Comparison of ENCODE assay signal across 10 cellular contexts in the genomic region with DNA sequence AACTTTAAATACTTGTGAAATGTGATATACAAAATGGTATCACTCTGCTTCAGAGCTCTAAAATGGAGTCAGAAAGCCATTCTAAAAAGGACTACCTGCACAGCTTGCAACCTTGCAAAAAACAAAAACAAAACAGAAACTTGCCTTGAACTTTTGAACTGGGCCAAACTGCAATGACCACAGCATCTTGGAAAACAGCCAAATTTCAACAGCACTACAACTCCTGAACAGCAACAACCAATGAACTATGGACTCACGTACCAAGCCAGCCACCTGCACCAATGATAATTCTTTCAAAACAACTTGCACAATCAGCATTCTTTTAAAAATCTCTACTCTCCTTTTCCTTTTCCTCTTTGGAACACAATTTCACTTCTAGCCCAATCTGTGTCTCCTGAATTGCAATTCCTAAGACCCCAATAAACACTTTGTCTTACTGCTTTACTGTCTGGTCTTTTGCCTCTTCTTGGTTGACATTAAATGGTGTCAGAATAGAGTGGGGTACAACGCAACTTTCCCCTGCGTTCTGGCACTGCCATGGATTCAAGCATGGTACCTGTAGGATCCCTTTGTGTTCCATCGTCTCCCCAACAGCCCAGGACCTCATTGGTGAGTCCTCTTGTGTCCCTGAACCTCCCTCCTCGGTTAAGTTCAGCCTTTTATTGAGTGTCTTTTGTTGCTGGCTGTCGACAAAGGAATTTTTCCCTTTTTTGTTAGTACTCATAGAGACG. TPM values are rescaled to one million over a fixed set of nuclear protein-coding genes. Genes with fewer than 3 reads are reported as not detected.
DNase-seq lines count a peak whose midpoint lies in the region; ATAC-seq, FAIRE-seq and TF ChIP-seq lines count a peak whose summit lies in the region.
"Had no signal": no experiment of that assay in that cellular context is flagged by ENCODE, and none has a peak within 500 bp of the region (broad histone marks: within the 10 kb centered on the region; RNA-seq: fewer than 3 reads in every experiment).

No MANE protein-coding gene starts in this region.

- no peak overlapping the region for H4K8ac ChIP-seq in mesenchymal stem cell (ENCODE audit: low read length)

- H2AFZ ChIP-seq in MM.1S (ENCODE audit: low read length), result 0 out of 2 replicates have a peak overlapping the region, but pooled peaks have one; percentile 11
- no peak overlapping the region for H2AFZ ChIP-seq in mesenchymal stem cell (ENCODE audit: low read depth, low read length)

- WGBS in mesenchymal stem cell, result 78% methylated on average over 5 of the region's 7 CpGs

- H3K4ac ChIP-seq in mesenchymal stem cell (ENCODE audit: low read depth in 1 of 2, low read length in 2 of 2), result no peak overlapping the region

- H2BK15ac ChIP-seq in mesenchymal stem cell (ENCODE audit: low read depth, poor library complexity, severe bottlenecking), result no peak overlapping the region

- no peak overlapping the region for H3K18ac ChIP-seq in mesenchymal stem cell (ENCODE audit: low read depth in 1 of 2, low read length in 2 of 2)

- H3K9ac ChIP-seq in MM.1S (ENCODE audit: low read length) (no peak overlapping the region), mesenchymal stem cell (ENCODE audit: low read length) (no peak overlapping the region)

- no peak overlapping the region for H3K23ac ChIP-seq in mesenchymal stem cell (ENCODE audit: low read length in 2 of 2)

- H3K36me3 ChIP-seq in MM.1S (replicated peaks; ENCODE audit: insufficient read depth, low read length) (no peaks in the 10 kb centered on the region), mesenchymal stem cell (ENCODE audit: control insufficient read depth in 1 of 2, insufficient read depth in 2 of 2, low read depth in 1 of 2, low read length in 2 of 2) (no peaks in the 10 kb centered on the region)

- peak overlapping the region; percentile 24; the same call in 1 of the 2 replicates for H3K27ac ChIP-seq in MM.1S (ENCODE audit: low read length)
- no peak overlapping the region for H3K27ac ChIP-seq in mesenchymal stem cell (ENCODE audit: low read length, poor library complexity, severe bottlenecking)

- H3K9me3 ChIP-seq in MM.1S (replicated peaks; ENCODE audit: insufficient read depth, low read length) (no peaks in the 10 kb centered on the region), mesenchymal stem cell (ENCODE audit: control insufficient read depth, low read length) (peaks cover 19% of the 10 kb centered on the region)

- peak overlapping the region; percentile 27; the same call in 1 of the 2 replicates for H3K4me2 ChIP-seq in MM.1S (ENCODE audit: low read depth, low read length)
- H3K4me2 ChIP-seq in mesenchymal stem cell (ENCODE audit: low read length, poor library complexity, severe bottlenecking), result no peak overlapping the region

- H3K14ac ChIP-seq in mesenchymal stem cell (ENCODE audit: low read length in 2 of 2), result no peak overlapping the region

- no peak overlapping the region for H2AK5ac ChIP-seq in mesenchymal stem cell (ENCODE audit: low read length, severe bottlenecking)

- peaks cover 4% of the 10 kb centered on the region for H3F3A ChIP-seq in MM.1S (ENCODE audit: insufficient read depth, low read length)

- H2BK12ac ChIP-seq in mesenchymal stem cell (ENCODE audit: low read length in 2 of 2), result no peak overlapping the region

- H2BK120ac ChIP-seq in mesenchymal stem cell (ENCODE audit: low read depth, low read length), result no peak overlapping the region

- H3K9me2 ChIP-seq in MM.1S (replicated peaks; ENCODE audit: insufficient read depth, low read length), result no peaks in the 10 kb centered on the region

- H3K4me1 ChIP-seq in MM.1S (ENCODE audit: low read length) (peaks cover 8% of the 10 kb centered on the region; the same call in 1 of the 2 replicates), mesenchymal stem cell (ENCODE audit: control insufficient read depth, insufficient read depth, low read depth, low read length) (no peaks in the 10 kb centered on the region)

- H3K27me3 ChIP-seq in MM.1S (replicated peaks; ENCODE audit: insufficient read depth, low read length) (no peaks in the 10 kb centered on the region), mesenchymal stem cell (ENCODE audit: control insufficient read depth in 1 of 2, insufficient read depth in 1 of 2, low read length in 2 of 2) (no peaks in the 10 kb centered on the region)

- peak; percentile 94 for ATAC-seq in HG02840 (IDR thresholded peaks at IDR 0.05; ENCODE audit: low FRiP score, unreplicated experiment)
- ATAC-seq: T-cell had no signal

- H2BK5ac ChIP-seq in mesenchymal stem cell (ENCODE audit: low read depth, low read length, poor library complexity, severe bottlenecking), result no peak overlapping the region

- no peaks in the 10 kb centered on the region for H3K79me2 ChIP-seq in MM.1S (ENCODE audit: low read length)

- H3K79me1 ChIP-seq in mesenchymal stem cell (replicated peaks; ENCODE audit: low read length, poor library complexity, severe bottlenecking), result no peaks in the 10 kb centered on the region

- H3K4me3 ChIP-seq in MM.1S (ENCODE audit: low read length) (no peak overlapping the region), mesenchymal stem cell (ENCODE audit: insufficient read depth in 1 of 2, low read depth in 1 of 2, low read length in 2 of 2) (no peak overlapping the region)

- H4K20me1 ChIP-seq in MM.1S (ENCODE audit: insufficient read depth, low read length), result no peaks in the 10 kb centered on the region

- DNase-seq in GM19239 (ENCODE audit: insufficient read length, low spot score), result no peak
- peak; percentile 97 for DNase-seq in MM.1S
- peak; percentile 1 for DNase-seq in mesenchymal stem cell
- no peak for DNase-seq in central memory CD4-positive, alpha-beta T cell
- DNase-seq in NCI-H2227 treated with DMSO at 0.1 percent for 48 hours (lab: John Stamatoyannopoulos, UW), result no peak
- DNase-seq in activated T-cell treated with anti-CD3 and anti-CD28 coated beads, Interleukin-2, amount 50 U/mL, for 1 hour, result no peak
- no peak for DNase-seq in cortex of kidney (lab: John Stamatoyannopoulos, UW)
- DNase-seq: T-cell had no signal

- H4K91ac ChIP-seq in mesenchymal stem cell (ENCODE audit: low read length), result no peak overlapping the region

- no peak for TF ChIP-seq CTCF in MM.1S (IDR thresholded peaks at IDR 0.05; ENCODE audit: low read length)

- FAIRE-seq in GM19239 (lab: Jason Lieb, UNC), result peak; percentile 100
- FAIRE-seq: G401.6 had no signal

RNA-seq across cellular contexts. Expression of a gene that starts 35.7 kb away (rescaled TPM):
- polyA plus RNA-seq in mesenchymal stem cell (2013, experiment 1 of 2), result 17.5 TPM
- polyA plus RNA-seq in mesenchymal stem cell (2013, experiment 2 of 2), result 17.2 TPM

Comparison
In these comparisons a context has a peak if more than half of its experiments do, and no peak if none do; other contexts are left out.
1. DNase-seq: peak in MM.1S (single experiment) and mesenchymal stem cell (single experiment); none in GM19239 (single experiment), central memory CD4-positive, alpha-beta T cell (single experiment), NCI-H2227 treated with DMSO at 0.1 percent for 48 hours (single experiment), activated T-cell treated with anti-CD3 and anti-CD28 coated beads, Interleukin-2, amount 50 U/mL, for 1 hour (single experiment) and cortex of kidney (single experiment).